Comparison of ENCODE assay signal across 14 cellular contexts in genomic region chr7:37409456-37409855, GRCh38. TPM values are rescaled to one million over a fixed set of nuclear protein-coding genes. Genes with fewer than 3 reads are reported as not detected.
DNase-seq lines count a peak whose midpoint lies in the region; ATAC-seq and TF ChIP-seq lines count a peak whose summit lies in the region.
"Had no signal": no experiment of that assay in that cellular context is flagged by ENCODE, and none has a peak within 500 bp of the region (broad histone marks: within the 10 kb centered on the region; RNA-seq: fewer than 3 reads in every experiment).

No MANE protein-coding gene starts in this region.

- intact Hi-C loops in activated CD4-positive, alpha-beta T cell treated with anti-CD3 and anti-CD28 coated beads, Interleukin-2, amount 10 ng/mL, durations not matched to agents 24 days and 14 days (cut with micrococcal nuclease) = no loop called here
- intact Hi-C loops in natural killer cell (cut with micrococcal nuclease) = loop anchor here (5.0 kb wide), 1 partner anchor 38 kb away; the partner anchor contains the start of gene ELMO1

- peaks cover 21% of the 10 kb centered on the region for H3K36me3 Mint-ChIP-seq in activated CD4-positive, alpha-beta T cell treated with anti-CD3 and anti-CD28 coated beads, Interleukin-2, amount 10 ng/mL, durations not matched to agents 24 days and 14 days (ENCODE audit: low read depth)
- H3K36me3 Mint-ChIP-seq in activated T-helper 17 cell treated with anti-CD3 and anti-CD28 coated beads, Interleukin-2, amount 50 U/mL, for 72 hours (ENCODE audit: low read depth) = peaks cover 5% of the 10 kb centered on the region
- H3K36me3 Mint-ChIP-seq in natural killer cell (no peaks in the 10 kb centered on the region), osteocyte (ENCODE audit: unreplicated experiment) (no peaks in the 10 kb centered on the region), nephron progenitor cell (ENCODE audit: low read depth) (peaks cover 5% of the 10 kb centered on the region)

- peak; percentile 60 for DNase-seq in activated CD4-positive, alpha-beta T cell treated with anti-CD3 and anti-CD28 coated beads, Interleukin-2, amount 10 ng/mL, durations not matched to agents 24 days and 14 days
- no peak for DNase-seq in activated CD4-positive, alpha-beta T cell treated with anti-CD3 and anti-CD28 coated beads, Interleukin-2, amount 50 U/mL, for 48 hours
- DNase-seq in natural killer cell (no peak), osteocyte (ENCODE audit: extremely low spot score, unreplicated experiment) (no peak), nephron progenitor cell (no peak)
- DNase-seq: effector CD8-positive, alpha-beta T cell; HCEC 1CT; occipital lobe; SJCRH30 had no signal

- peak overlapping the region; percentile 81 for H3K4me3 Mint-ChIP-seq in activated CD4-positive, alpha-beta T cell treated with anti-CD3 and anti-CD28 coated beads, Interleukin-2, amount 10 ng/mL, durations not matched to agents 24 days and 14 days
- peak overlapping the region; percentile 84 for H3K4me3 Mint-ChIP-seq in activated T-helper 17 cell treated with anti-CD3 and anti-CD28 coated beads, Interleukin-2, amount 50 U/mL, for 72 hours
- no peak overlapping the region for H3K4me3 Mint-ChIP-seq in natural killer cell
- no peak overlapping the region for H3K4me3 Mint-ChIP-seq in osteocyte (ENCODE audit: unreplicated experiment)
- H3K4me3 Mint-ChIP-seq in nephron progenitor cell = no peak overlapping the region
- H3K4me3 Mint-ChIP-seq: brain had no signal

- H3K27ac Mint-ChIP-seq in activated CD4-positive, alpha-beta T cell treated with anti-CD3 and anti-CD28 coated beads, Interleukin-2, amount 10 ng/mL, durations not matched to agents 24 days and 14 days = peak overlapping the region; percentile 91
- H3K27ac Mint-ChIP-seq in activated T-helper 17 cell treated with anti-CD3 and anti-CD28 coated beads, Interleukin-2, amount 50 U/mL, for 72 hours = peak overlapping the region; percentile 94
- H3K27ac Mint-ChIP-seq in natural killer cell (peak overlapping the region; percentile 22 to 42), osteocyte (ENCODE audit: unreplicated experiment) (no peak overlapping the region), nephron progenitor cell (no peak overlapping the region)
- H3K27ac Mint-ChIP-seq: brain had no signal

- peak; percentile 22 for ATAC-seq in GM21390 (IDR thresholded peaks at IDR 0.05; ENCODE audit: unreplicated experiment)
- no peak for ATAC-seq in activated T-helper 17 cell treated with anti-CD3 and anti-CD28 coated beads, Interleukin-2, amount 50 U/mL, for 72 hours (replicated peaks)
- no peak for ATAC-seq in natural killer cell
- ATAC-seq in HG02884 (IDR thresholded peaks at IDR 0.05; ENCODE audit: unreplicated experiment) = no peak

- H3K9me3 Mint-ChIP-seq in activated CD4-positive, alpha-beta T cell treated with anti-CD3 and anti-CD28 coated beads, Interleukin-2, amount 10 ng/mL, durations not matched to agents 24 days and 14 days = peaks cover 4% of the 10 kb centered on the region
- H3K9me3 Mint-ChIP-seq in activated T-helper 17 cell treated with anti-CD3 and anti-CD28 coated beads, Interleukin-2, amount 50 U/mL, for 72 hours = peaks cover 5% of the 10 kb centered on the region
- peaks cover 0 to 3% of the 10 kb centered on the region in 2 donors for H3K9me3 Mint-ChIP-seq in natural killer cell
- H3K9me3 Mint-ChIP-seq in osteocyte (ENCODE audit: unreplicated experiment) = no peaks in the 10 kb centered on the region
- H3K9me3 Mint-ChIP-seq in nephron progenitor cell = peaks cover 9% of the 10 kb centered on the region

- peaks cover 56% of the 10 kb centered on the region for H3K4me1 Mint-ChIP-seq in activated CD4-positive, alpha-beta T cell treated with anti-CD3 and anti-CD28 coated beads, Interleukin-2, amount 10 ng/mL, durations not matched to agents 24 days and 14 days
- peaks cover 43% of the 10 kb centered on the region for H3K4me1 Mint-ChIP-seq in activated T-helper 17 cell treated with anti-CD3 and anti-CD28 coated beads, Interleukin-2, amount 50 U/mL, for 72 hours
- peaks cover 66 to 68% of the 10 kb centered on the region in 2 donors for H3K4me1 Mint-ChIP-seq in natural killer cell
- no peaks in the 10 kb centered on the region for H3K4me1 Mint-ChIP-seq in osteocyte (ENCODE audit: unreplicated experiment)
- H3K4me1 Mint-ChIP-seq in nephron progenitor cell = peaks cover 32% of the 10 kb centered on the region

- no peak for TF ChIP-seq CTCF in natural killer cell (IDR thresholded peaks at IDR 0.05)
- TF ChIP-seq CTCF in osteocyte (IDR thresholded peaks at IDR 0.05) = no peak
- no peak for TF ChIP-seq CTCF in nephron progenitor cell (IDR thresholded peaks at IDR 0.05)

- H3K27me3 Mint-ChIP-seq in activated CD4-positive, alpha-beta T cell treated with anti-CD3 and anti-CD28 coated beads, Interleukin-2, amount 10 ng/mL, durations not matched to agents 24 days and 14 days = no peaks in the 10 kb centered on the region
- H3K27me3 Mint-ChIP-seq in activated T-helper 17 cell treated with anti-CD3 and anti-CD28 coated beads, Interleukin-2, amount 50 U/mL, for 72 hours = no peaks in the 10 kb centered on the region
- H3K27me3 Mint-ChIP-seq in natural killer cell (ENCODE audit: low read depth in 2 of 2) (no peaks in the 10 kb centered on the region), osteocyte (ENCODE audit: unreplicated experiment) (no peaks in the 10 kb centered on the region), nephron progenitor cell (ENCODE audit: low read depth, poor library complexity) (peaks cover 2% of the 10 kb centered on the region)
- H3K27me3 Mint-ChIP-seq: brain had no signal

RNA-seq across cellular contexts. Expression of gene ELMO1, which starts 39.2 kb away (rescaled TPM):
- 110 and 121 TPM in 2 replicates for total RNA-seq in activated CD4-positive, alpha-beta T cell treated with anti-CD3 and anti-CD28 coated beads, Interleukin-2, amount 10 ng/mL, durations not matched to agents 24 days and 14 days
- 100 to 1,000 TPM in 1 of 2 donors, 10 to 100 TPM in 1; 77.4 to 106 TPM for total RNA-seq in activated T-helper 17 cell treated with anti-CD3 and anti-CD28 coated beads, Interleukin-2, amount 50 U/mL, for 72 hours
- total RNA-seq in natural killer cell = 100 to 1,000 TPM; 127 to 147 (median 130) TPM
- total RNA-seq in osteocyte = not detected in 2 replicates
- total RNA-seq: A673 had no signal

Comparison
In these comparisons a context has a peak if more than half of its experiments do, and no peak if none do; other contexts are left out.
1. H3K27ac Mint-ChIP-seq: peak in activated CD4-positive, alpha-beta T cell treated with anti-CD3 and anti-CD28 coated beads, Interleukin-2, amount 10 ng/mL, durations not matched to agents 24 days and 14 days (single experiment), activated T-helper 17 cell treated with anti-CD3 and anti-CD28 coated beads, Interleukin-2, amount 50 U/mL, for 72 hours (single experiment) and natural killer cell (2 of 2); none in osteocyte (single experiment) and nephron progenitor cell (single experiment).
2. H3K4me3 Mint-ChIP-seq: peak in activated CD4-positive, alpha-beta T cell treated with anti-CD3 and anti-CD28 coated beads, Interleukin-2, amount 10 ng/mL, durations not matched to agents 24 days and 14 days (single experiment) and activated T-helper 17 cell treated with anti-CD3 and anti-CD28 coated beads, Interleukin-2, amount 50 U/mL, for 72 hours (single experiment); none in natural killer cell (single experiment), osteocyte (single experiment) and nephron progenitor cell (single experiment).
3. RNA of gene ELMO1, which starts 39.2 kb away (total RNA-seq): 127 to 147 TPM in natural killer cell, 110 to 121 TPM in activated CD4-positive, alpha-beta T cell treated with anti-CD3 and anti-CD28 coated beads, Interleukin-2, amount 10 ng/mL, durations not matched to agents 24 days and 14 days and 77.4 to 106 TPM in activated T-helper 17 cell treated with anti-CD3 and anti-CD28 coated beads, Interleukin-2, amount 50 U/mL, for 72 hours; not detected in osteocyte; every median in the first group is over 10 times any median in the second.